ENCODE assay signal across 2 cellular contexts in the genomic region with DNA sequence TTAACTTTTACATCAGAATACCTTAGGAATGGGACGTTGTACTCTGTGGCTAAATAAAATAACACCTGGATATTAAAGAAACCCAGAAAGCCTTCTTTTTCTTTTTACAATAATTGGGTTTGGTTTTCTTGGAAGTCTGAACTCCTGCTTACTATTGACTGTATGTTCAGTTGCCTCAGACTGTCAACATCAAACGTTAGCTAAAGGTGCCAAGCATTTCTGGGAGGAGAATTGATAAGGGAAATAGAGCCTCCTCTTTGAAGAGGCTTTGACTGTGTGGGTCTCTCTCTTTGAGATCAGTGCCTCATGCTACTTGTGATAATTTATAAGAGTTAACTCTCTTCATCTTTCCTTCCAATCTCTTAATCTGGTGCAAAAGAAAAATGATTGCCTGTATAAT.
TF ChIP-seq lines count a peak whose summit lies in the region.

No MANE protein-coding gene starts in this region.

TF ChIP-seq in HepG2, 621 proteins besides CTCF, POLR2A, EP300 and RAD21:
- TF ChIP-seq HMGA1 (CRISPR knock-in tag; conservative IDR thresholded peaks at IDR 0.05) (no peak), ZNF484 (CRISPR knock-in tag; IDR thresholded peaks at IDR 0.05; ENCODE audit: borderline replicate concordance, low read depth) (no peak), CCDC6 (CRISPR knock-in tag; IDR thresholded peaks at IDR 0.05) (no peak), HES4 (CRISPR knock-in tag; IDR thresholded peaks at IDR 0.05; ENCODE audit: borderline replicate concordance) (no peak), PHB2 (IDR thresholded peaks at IDR 0.05; ENCODE audit: partially characterized antibody) (no peak), BCL6 (CRISPR knock-in tag; IDR thresholded peaks at IDR 0.05) (no peak), ZNF564 (CRISPR knock-in tag; IDR thresholded peaks at IDR 0.05) (no peak), ZSCAN21 (CRISPR knock-in tag; IDR thresholded peaks at IDR 0.05; ENCODE audit: borderline replicate concordance) (no peak), ZNF772 (CRISPR knock-in tag; IDR thresholded peaks at IDR 0.05) (no peak), ZSCAN25 (CRISPR knock-in tag; IDR thresholded peaks at IDR 0.05) (no peak), ZNF781 (CRISPR knock-in tag; IDR thresholded peaks at IDR 0.05; ENCODE audit: borderline replicate concordance, not compliant biosample characterization) (no peak), GZF1 (CRISPR knock-in tag; IDR thresholded peaks at IDR 0.05) (no peak), ARNTL (CRISPR knock-in tag; IDR thresholded peaks at IDR 0.05) (no peak), FLYWCH1 (CRISPR knock-in tag; IDR thresholded peaks at IDR 0.05) (no peak), DNMT3B (CRISPR knock-in tag; conservative IDR thresholded peaks at IDR 0.05) (no peak)
- TF ChIP-seq, protein P1, sequence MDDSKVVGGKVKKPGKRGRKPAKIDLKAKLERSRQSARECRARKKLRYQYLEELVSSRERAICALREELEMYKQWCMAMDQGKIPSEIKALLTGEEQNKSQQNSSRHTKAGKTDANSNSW (CRISPR knock-in tag; IDR thresholded peaks at IDR 0.05; ENCODE audit: borderline replicate concordance): no peak
- TF ChIP-seq, protein P2, sequence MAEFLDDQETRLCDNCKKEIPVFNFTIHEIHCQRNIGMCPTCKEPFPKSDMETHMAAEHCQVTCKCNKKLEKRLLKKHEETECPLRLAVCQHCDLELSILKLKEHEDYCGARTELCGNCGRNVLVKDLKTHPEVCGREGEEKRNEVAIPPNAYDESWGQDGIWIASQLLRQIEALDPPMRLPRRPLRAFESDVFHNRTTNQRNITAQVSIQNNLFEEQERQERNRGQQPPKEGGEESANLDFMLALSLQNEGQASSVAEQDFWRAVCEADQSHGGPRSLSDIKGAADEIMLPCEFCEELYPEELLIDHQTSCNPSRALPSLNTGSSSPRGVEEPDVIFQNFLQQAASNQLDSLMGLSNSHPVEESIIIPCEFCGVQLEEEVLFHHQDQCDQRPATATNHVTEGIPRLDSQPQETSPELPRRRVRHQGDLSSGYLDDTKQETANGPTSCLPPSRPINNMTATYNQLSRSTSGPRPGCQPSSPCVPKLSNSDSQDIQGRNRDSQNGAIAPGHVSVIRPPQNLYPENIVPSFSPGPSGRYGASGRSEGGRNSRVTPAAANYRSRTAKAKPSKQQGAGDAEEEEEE (CRISPR knock-in tag; IDR thresholded peaks at IDR 0.05; ENCODE audit: borderline replicate concordance): no peak
- TF ChIP-seq, protein P3, sequence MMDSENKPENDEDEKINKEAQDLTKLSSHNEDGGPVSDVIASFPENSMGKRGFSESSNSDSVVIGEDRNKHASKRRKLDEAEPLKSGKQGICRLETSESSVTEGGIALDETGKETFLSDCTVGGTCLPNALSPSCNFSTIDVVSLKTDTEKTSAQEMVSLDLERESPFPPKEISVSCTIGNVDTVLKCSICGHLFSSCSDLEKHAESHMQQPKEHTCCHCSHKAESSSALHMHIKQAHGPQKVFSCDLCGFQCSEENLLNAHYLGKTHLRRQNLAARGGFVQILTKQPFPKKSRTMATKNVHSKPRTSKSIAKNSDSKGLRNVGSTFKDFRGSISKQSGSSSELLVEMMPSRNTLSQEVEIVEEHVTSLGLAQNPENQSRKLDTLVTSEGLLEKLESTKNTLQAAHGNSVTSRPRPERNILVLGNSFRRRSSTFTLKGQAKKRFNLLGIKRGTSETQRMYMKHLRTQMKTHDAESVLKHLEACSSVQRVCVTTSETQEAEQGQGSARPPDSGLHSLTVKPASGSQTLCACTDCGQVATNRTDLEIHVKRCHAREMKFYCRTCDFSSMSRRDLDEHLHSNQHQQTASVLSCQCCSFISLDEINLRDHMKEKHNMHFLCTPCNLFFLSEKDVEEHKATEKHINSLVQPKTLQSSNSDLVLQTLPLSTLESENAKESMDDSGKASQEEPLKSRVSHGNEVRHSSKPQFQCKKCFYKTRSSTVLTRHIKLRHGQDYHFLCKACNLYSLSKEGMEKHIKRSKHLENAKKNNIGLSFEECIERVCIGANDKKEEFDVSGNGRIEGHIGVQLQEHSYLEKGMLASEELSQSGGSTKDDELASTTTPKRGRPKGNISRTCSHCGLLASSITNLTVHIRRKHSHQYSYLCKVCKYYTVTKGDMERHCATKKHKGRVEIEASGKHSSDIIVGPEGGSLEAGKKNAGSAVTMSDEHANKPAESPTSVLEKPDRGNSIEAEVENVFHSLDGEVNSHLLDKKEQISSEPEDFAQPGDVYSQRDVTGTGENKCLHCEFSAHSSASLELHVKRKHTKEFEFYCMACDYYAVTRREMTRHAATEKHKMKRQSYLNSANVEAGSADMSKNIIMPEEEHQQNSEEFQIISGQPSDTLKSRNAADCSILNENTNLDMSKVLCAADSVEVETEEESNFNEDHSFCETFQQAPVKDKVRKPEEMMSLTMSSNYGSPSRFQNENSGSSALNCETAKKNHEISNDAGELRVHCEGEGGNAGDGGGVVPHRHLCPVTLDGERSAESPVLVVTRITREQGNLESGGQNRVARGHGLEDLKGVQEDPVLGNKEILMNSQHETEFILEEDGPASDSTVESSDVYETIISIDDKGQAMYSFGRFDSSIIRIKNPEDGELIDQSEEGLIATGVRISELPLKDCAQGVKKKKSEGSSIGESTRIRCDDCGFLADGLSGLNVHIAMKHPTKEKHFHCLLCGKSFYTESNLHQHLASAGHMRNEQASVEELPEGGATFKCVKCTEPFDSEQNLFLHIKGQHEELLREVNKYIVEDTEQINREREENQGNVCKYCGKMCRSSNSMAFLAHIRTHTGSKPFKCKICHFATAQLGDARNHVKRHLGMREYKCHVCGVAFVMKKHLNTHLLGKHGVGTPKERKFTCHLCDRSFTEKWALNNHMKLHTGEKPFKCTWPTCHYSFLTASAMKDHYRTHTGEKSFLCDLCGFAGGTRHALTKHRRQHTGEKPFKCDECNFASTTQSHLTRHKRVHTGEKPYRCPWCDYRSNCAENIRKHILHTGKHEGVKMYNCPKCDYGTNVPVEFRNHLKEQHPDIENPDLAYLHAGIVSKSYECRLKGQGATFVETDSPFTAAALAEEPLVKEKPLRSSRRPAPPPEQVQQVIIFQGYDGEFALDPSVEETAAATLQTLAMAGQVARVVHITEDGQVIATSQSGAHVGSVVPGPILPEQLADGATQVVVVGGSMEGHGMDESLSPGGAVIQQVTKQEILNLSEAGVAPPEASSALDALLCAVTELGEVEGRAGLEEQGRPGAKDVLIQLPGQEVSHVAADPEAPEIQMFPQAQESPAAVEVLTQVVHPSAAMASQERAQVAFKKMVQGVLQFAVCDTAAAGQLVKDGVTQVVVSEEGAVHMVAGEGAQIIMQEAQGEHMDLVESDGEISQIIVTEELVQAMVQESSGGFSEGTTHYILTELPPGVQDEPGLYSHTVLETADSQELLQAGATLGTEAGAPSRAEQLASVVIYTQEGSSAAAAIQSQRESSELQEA (CRISPR knock-in tag; IDR thresholded peaks at IDR 0.05; ENCODE audit: not compliant biosample characterization): no peak

TF ChIP-seq in endothelial cell of umbilical vein, 7 proteins besides CTCF, POLR2A, EP300 and RAD21:
- no peak for TF ChIP-seq POLR2AphosphoS5 (IDR thresholded peaks at IDR 0.05; ENCODE audit: insufficient read depth, low read depth, low read length)
- no peak for TF ChIP-seq GATA2 (IDR thresholded peaks at IDR 0.05; ENCODE audit: insufficient read depth, insufficient read length, low read depth, low read length)
- TF ChIP-seq, protein P4, sequence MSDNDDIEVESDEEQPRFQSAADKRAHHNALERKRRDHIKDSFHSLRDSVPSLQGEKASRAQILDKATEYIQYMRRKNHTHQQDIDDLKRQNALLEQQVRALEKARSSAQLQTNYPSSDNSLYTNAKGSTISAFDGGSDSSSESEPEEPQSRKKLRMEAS (IDR thresholded peaks at IDR 0.05; ENCODE audit: insufficient read depth, insufficient read length): no peak
- no peak for TF ChIP-seq EZH2 (IDR thresholded peaks at IDR 0.05; ENCODE audit: borderline replicate concordance, low read depth, low read length, severe bottlenecking)
- TF ChIP-seq FOS (IDR thresholded peaks at IDR 0.05; ENCODE audit: borderline replicate concordance, insufficient read depth, low read length): no peak
- no peak for TF ChIP-seq JUN (IDR thresholded peaks at IDR 0.05; ENCODE audit: borderline replicate concordance, insufficient read depth, insufficient read length, low read depth)
- no peak for TF ChIP-seq MYC (IDR thresholded peaks at IDR 0.05; ENCODE audit: low read depth, low read length)
